ENCODE assay signal across 13 cellular contexts in the genomic region with DNA sequence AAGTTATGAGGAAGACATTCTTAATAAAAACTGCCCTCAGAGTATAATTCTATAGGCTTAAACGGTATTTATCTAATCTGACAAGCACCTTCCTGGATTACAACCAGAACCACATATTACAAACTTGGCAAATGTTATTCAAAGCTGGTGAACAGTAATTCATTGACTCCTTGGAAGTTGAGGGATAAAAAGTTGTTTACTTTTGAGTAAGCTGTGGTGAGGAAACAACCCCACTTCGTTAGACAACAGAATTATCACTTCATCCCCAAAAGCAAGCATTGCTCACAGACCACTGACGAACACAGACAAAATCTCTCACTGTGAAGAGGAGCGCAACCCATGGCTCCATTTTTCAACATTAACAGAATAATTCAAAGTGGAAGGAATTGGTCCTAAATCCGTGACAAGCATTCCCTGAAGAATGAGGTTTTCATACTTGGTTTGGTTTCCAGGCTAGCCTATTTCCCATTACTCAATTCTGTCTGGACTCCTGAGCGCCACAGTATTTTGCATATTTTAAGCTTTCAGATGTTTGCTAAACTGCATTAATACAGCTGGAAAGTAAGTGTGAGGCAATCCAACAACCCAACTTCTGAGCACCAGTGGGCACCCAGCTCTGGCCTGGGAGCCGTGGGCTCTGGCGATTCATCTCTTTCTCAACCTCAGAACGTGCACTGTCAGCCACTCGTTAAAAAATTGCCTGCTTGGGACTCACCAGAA. TPM values are rescaled to one million over a fixed set of nuclear protein-coding genes. Genes with fewer than 3 reads are reported as not detected.
DNase-seq lines count a peak whose midpoint lies in the region; ATAC-seq and TF ChIP-seq lines count a peak whose summit lies in the region.
"Had no signal": no experiment of that assay in that cellular context is flagged by ENCODE, and none has a peak within 500 bp of the region (broad histone marks: within the 10 kb centered on the region; RNA-seq: fewer than 3 reads in every experiment).

No MANE protein-coding gene starts in this region.

- no peak overlapping the region for H3K4ac ChIP-seq in neuronal stem cell (ENCODE audit: low read length)

- TF ChIP-seq POLR2A in testis (IDR thresholded peaks at IDR 0.05), result no peak

- no peak overlapping the region for H3K18ac ChIP-seq in neuronal stem cell (ENCODE audit: low read length)

- H3K36me3 ChIP-seq in neuronal stem cell (replicated peaks in 1 of 2; ENCODE audit: control insufficient read depth in 2 of 2, insufficient read depth in 2 of 2, low read length in 2 of 2) (peaks cover 4 to 41% of the 10 kb centered on the region in 2 donors), testis (ENCODE audit: low read depth, missing control alignments) (no peaks in the 10 kb centered on the region)

- no peak overlapping the region for H4K8ac ChIP-seq in neuronal stem cell (ENCODE audit: low read depth, low read length)

- no peak overlapping the region for H2AFZ ChIP-seq in neuronal stem cell (ENCODE audit: low read length)

- H2BK5ac ChIP-seq in neuronal stem cell (ENCODE audit: low read length), result no peak overlapping the region

- TF ChIP-seq CTCF in AG09309 (IDR thresholded peaks at IDR 0.05; ENCODE audit: control insufficient read depth, insufficient read depth, low read depth, low read length, missing control alignments) (no peak), GM12865 (IDR thresholded peaks at IDR 0.05; ENCODE audit: insufficient read depth, low read depth, low read length, missing control alignments) (no peak), testis (IDR thresholded peaks at IDR 0.05) (no peak)

- H2BK120ac ChIP-seq in neuronal stem cell (ENCODE audit: low read depth, low read length), result no peak overlapping the region

- no peaks in the 10 kb centered on the region for H3K27me3 Mint-ChIP-seq in activated T-helper 1 cell treated with anti-CD3 and anti-CD28 coated beads, Interleukin-12 subunit alpha, Interleukin-12 subunit beta, Interleukin-2, Interleukin-4 antibody, amounts not matched to agents 30 ng/mL and 10 ng/mL and 1 ng/mL, durations not matched to agents 14 hours and 24 hours and 36 hours (ENCODE audit: insufficient read depth)
- H3K27me3 Mint-ChIP-seq: effector memory CD8-positive, alpha-beta T cell; T-cell had no signal

- no peak overlapping the region for H2BK12ac ChIP-seq in neuronal stem cell (ENCODE audit: low read length)

- peaks cover 2 to 39% of the 10 kb centered on the region in 2 donors for H3K4me1 ChIP-seq in neuronal stem cell (ENCODE audit: control insufficient read depth in 2 of 2, insufficient read depth in 1 of 2, low read depth in 1 of 2, low read length in 2 of 2)
- H3K4me1 ChIP-seq in testis, result no peaks in the 10 kb centered on the region

- no peak overlapping the region for H3K23ac ChIP-seq in neuronal stem cell (ENCODE audit: low read depth, low read length, poor library complexity)

- peak overlapping the region; percentile 83 for H3K27ac Mint-ChIP-seq in activated T-helper 1 cell treated with anti-CD3 and anti-CD28 coated beads, Interleukin-12 subunit alpha, Interleukin-12 subunit beta, Interleukin-2, Interleukin-4 antibody, amounts not matched to agents 30 ng/mL and 10 ng/mL and 1 ng/mL, durations not matched to agents 14 hours and 24 hours and 36 hours
- H3K27ac Mint-ChIP-seq: effector memory CD8-positive, alpha-beta T cell; T-cell had no signal

- no peaks in the 10 kb centered on the region for H3K27me3 ChIP-seq in neuronal stem cell (ENCODE audit: control insufficient read depth in 3 of 3, insufficient read depth in 3 of 3, low read depth in 1 of 3, low read length in 3 of 3)
- no peaks in the 10 kb centered on the region for H3K27me3 ChIP-seq in testis

- H2BK15ac ChIP-seq in neuronal stem cell (ENCODE audit: low read length), result no peak overlapping the region

- no peak overlapping the region for H3K4me2 ChIP-seq in neuronal stem cell (ENCODE audit: insufficient read depth, low read length, poor library complexity, severe bottlenecking)

- DNase-seq in AG09309 (ENCODE audit: low read depth) (peak; percentile 46), GM12865 (ENCODE audit: low read depth) (peak; percentile 23), iris pigment epithelial cell (ENCODE audit: low read depth) (peak; percentile 83), neuronal stem cell (ENCODE audit: low spot score) (no peak), testis (no peak), GDM1 (lab: John Stamatoyannopoulos, UW) (no peak)
- no peak for DNase-seq in activated T-helper 1 cell treated with anti-CD3 and anti-CD28 coated beads, Interleukin-12 subunit alpha, Interleukin-12 subunit beta, Interleukin-2, Interleukin-4 antibody, amounts not matched to agents 30 ng/mL and 10 ng/mL and 1 ng/mL, durations not matched to agents 14 hours and 24 hours and 36 hours (ENCODE audit: low spot score)
- DNase-seq: amygdala; effector memory CD8-positive, alpha-beta T cell; occipital lobe; T-cell had no signal

- peak overlapping the region; percentile 46 for H3K4me3 Mint-ChIP-seq in activated T-helper 1 cell treated with anti-CD3 and anti-CD28 coated beads, Interleukin-12 subunit alpha, Interleukin-12 subunit beta, Interleukin-2, Interleukin-4 antibody, amounts not matched to agents 30 ng/mL and 10 ng/mL and 1 ng/mL, durations not matched to agents 14 hours and 24 hours and 36 hours
- H3K4me3 Mint-ChIP-seq: effector memory CD8-positive, alpha-beta T cell; T-cell had no signal

- H3K27ac ChIP-seq in neuronal stem cell (replicated peaks; ENCODE audit: low read length) (no peak overlapping the region), testis (no peak overlapping the region)

- no peak overlapping the region for H4K91ac ChIP-seq in neuronal stem cell (ENCODE audit: low read depth, low read length, poor library complexity)

- H3K9me3 Mint-ChIP-seq in activated T-helper 1 cell treated with anti-CD3 and anti-CD28 coated beads, Interleukin-12 subunit alpha, Interleukin-12 subunit beta, Interleukin-2, Interleukin-4 antibody, amounts not matched to agents 30 ng/mL and 10 ng/mL and 1 ng/mL, durations not matched to agents 14 hours and 24 hours and 36 hours, result no peaks in the 10 kb centered on the region
- H3K9me3 Mint-ChIP-seq: effector memory CD8-positive, alpha-beta T cell; T-cell had no signal

- H3K9me3 ChIP-seq in neuronal stem cell (replicated peaks in 1 of 2; ENCODE audit: control insufficient read depth in 2 of 2, insufficient read depth in 1 of 2, low read depth in 1 of 2, low read length in 2 of 2), result peaks cover 2 to 11% of the 10 kb centered on the region in 2 donors
- no peaks in the 10 kb centered on the region for H3K9me3 ChIP-seq in testis

- no peak overlapping the region for H3K4me3 ChIP-seq in AG09309 (ENCODE audit: control insufficient read depth, low read depth, low read length)
- peak overlapping the region; percentile 37 for H3K4me3 ChIP-seq in GM12865 (ENCODE audit: low read depth, low read length)
- H3K4me3 ChIP-seq in neuronal stem cell (ENCODE audit: low read length in 2 of 2), result no peak overlapping the region
- no peak overlapping the region for H3K4me3 ChIP-seq in testis
- H3K4me3 ChIP-seq: lung had no signal

- H3K14ac ChIP-seq in neuronal stem cell (ENCODE audit: low read length), result no peak overlapping the region

- whole genome bisulfite sequencing in neuronal stem cell (ENCODE audit: extremely low coverage in 2 of 2, insufficient read length in 2 of 2, insufficient replicate concordance in 1 of 2), 2 donors, result no CpG with 5 or more reads among the region's 10 CpGs
- WGBS in testis, 2 donors, result 85 to 86% methylated on average over 10 of the region's 10 CpGs

- no peaks in the 10 kb centered on the region for H3K79me1 ChIP-seq in neuronal stem cell (ENCODE audit: low read depth, low read length)

- ATAC-seq in HG02870 (IDR thresholded peaks at IDR 0.05; ENCODE audit: unreplicated experiment), result no peak
- ATAC-seq: effector memory CD8-positive, alpha-beta T cell; T-cell had no signal

- H3K9ac ChIP-seq in neuronal stem cell (ENCODE audit: low read depth, low read length, poor library complexity), result no peak overlapping the region

- intact Hi-C loops in activated T-helper 1 cell treated with anti-CD3 and anti-CD28 coated beads, Interleukin-12 subunit alpha, Interleukin-12 subunit beta, Interleukin-2, Interleukin-4 antibody, amounts not matched to agents 30 ng/mL and 10 ng/mL and 1 ng/mL, durations not matched to agents 14 hours and 24 hours and 36 hours (cut with micrococcal nuclease), result loop anchor here (5.0 to 10.0 kb wide), 2 partner anchors 46 to 1187 kb away; a partner anchor contains a TSS
- intact Hi-C loops in testis (cut with DNase I; ENCODE audit: low total_unique reads), result no loop called here

- no peak overlapping the region for H2AK5ac ChIP-seq in neuronal stem cell (ENCODE audit: low read depth, low read length)

- peaks cover 70% of the 10 kb centered on the region for H3K4me1 Mint-ChIP-seq in activated T-helper 1 cell treated with anti-CD3 and anti-CD28 coated beads, Interleukin-12 subunit alpha, Interleukin-12 subunit beta, Interleukin-2, Interleukin-4 antibody, amounts not matched to agents 30 ng/mL and 10 ng/mL and 1 ng/mL, durations not matched to agents 14 hours and 24 hours and 36 hours (ENCODE audit: low read depth)

- H3K36me3 Mint-ChIP-seq in activated T-helper 1 cell treated with anti-CD3 and anti-CD28 coated beads, Interleukin-12 subunit alpha, Interleukin-12 subunit beta, Interleukin-2, Interleukin-4 antibody, amounts not matched to agents 30 ng/mL and 10 ng/mL and 1 ng/mL, durations not matched to agents 14 hours and 24 hours and 36 hours (ENCODE audit: low read depth), result peaks cover 26% of the 10 kb centered on the region

RNA-seq across cellular contexts. Expression of a gene that starts 32.6 kb away (rescaled TPM):
- total RNA-seq in activated T-helper 1 cell treated with anti-CD3 and anti-CD28 coated beads, Interleukin-12 subunit alpha, Interleukin-12 subunit beta, Interleukin-2, Interleukin-4 antibody, amounts not matched to agents 30 ng/mL and 10 ng/mL and 1 ng/mL, durations not matched to agents 14 hours and 24 hours and 36 hours, result 57.4 and 59.5 TPM in 2 replicates
- 183 TPM for polyA plus RNA-seq in neuronal stem cell (2013, experiment 1 of 2)
- 174 TPM for polyA plus RNA-seq in neuronal stem cell (2013, experiment 2 of 2)
- total RNA-seq in testis, result 100 to 1,000 TPM in 1 of 2 donors, 10 to 100 TPM in 1; 77.9 to 107 TPM
- polyA plus RNA-seq in testis (ENCODE audit: insufficient read depth, low read depth, low replicate concordance), result 62.7 TPM

Comparison
In these comparisons a context has a peak if more than half of its experiments do, and no peak if none do; other contexts are left out.
1. DNase-seq: peak in AG09309 (single experiment), GM12865 (single experiment) and iris pigment epithelial cell (single experiment); none in activated T-helper 1 cell treated with anti-CD3 and anti-CD28 coated beads, Interleukin-12 subunit alpha, Interleukin-12 subunit beta, Interleukin-2, Interleukin-4 antibody, amounts not matched to agents 30 ng/mL and 10 ng/mL and 1 ng/mL, durations not matched to agents 14 hours and 24 hours and 36 hours (single experiment), neuronal stem cell (single experiment), testis (single experiment) and GDM1 (single experiment).